ENCODE assay signal across 19 cellular contexts in the genomic region with DNA sequence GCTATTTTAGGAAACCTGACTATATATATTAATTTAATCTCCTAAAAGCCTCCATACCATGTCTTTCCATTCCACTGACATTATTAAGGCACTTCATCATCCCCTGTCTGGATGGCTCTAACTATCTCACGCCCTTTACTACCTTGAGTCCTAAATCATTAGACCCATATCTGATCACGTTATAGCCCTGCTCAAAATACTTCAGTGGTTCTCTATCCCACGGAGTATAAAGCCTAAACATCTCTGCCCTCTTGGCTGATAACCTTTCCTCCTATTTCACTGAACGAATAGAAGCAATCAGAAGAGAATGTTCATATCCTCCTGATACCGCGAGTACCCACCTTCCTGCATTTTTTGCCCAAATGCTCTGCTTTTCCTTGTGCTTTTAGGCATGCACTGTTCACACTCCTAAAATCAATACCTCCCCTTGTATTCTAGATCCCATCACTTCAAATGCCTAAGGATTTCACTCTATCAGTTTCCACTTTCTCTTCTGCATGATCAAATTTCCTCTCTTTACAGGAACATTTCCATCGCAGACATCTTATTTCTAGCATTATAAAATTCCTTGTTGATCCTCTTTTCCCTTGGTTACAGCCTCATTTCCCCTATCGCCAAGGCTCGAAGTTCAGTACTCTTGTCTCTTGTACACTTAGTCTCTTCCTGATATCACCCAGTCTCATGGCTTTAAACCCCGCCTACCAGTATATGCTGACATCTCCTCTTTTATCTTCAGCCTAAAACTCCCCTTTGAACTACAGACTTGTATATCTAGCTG. TPM values are rescaled to one million over a fixed set of nuclear protein-coding genes. Genes with fewer than 3 reads are reported as not detected.
DNase-seq lines count a peak whose midpoint lies in the region; ATAC-seq, FAIRE-seq and TF ChIP-seq lines count a peak whose summit lies in the region.
"Had no signal": no experiment of that assay in that cellular context is flagged by ENCODE, and none has a peak within 500 bp of the region (broad histone marks: within the 10 kb centered on the region; RNA-seq: fewer than 3 reads in every experiment).

No MANE protein-coding gene starts in this region.

- no peaks in the 10 kb centered on the region for H3K9me3 ChIP-seq in Caco-2
- no peaks in the 10 kb centered on the region for H3K9me3 ChIP-seq in Loucy (ENCODE audit: insufficient read depth, low read depth, low read length)
- H3K9me3 ChIP-seq in K562 (replicated peaks; ENCODE audit: control insufficient read depth, insufficient read depth, low read depth, low read length), result no peaks in the 10 kb centered on the region
- H3K9me3 ChIP-seq in neural cell (ENCODE audit: low read length), result no peaks in the 10 kb centered on the region
- H3K9me3 ChIP-seq in adrenal gland (replicated peaks in 1 of 3), result no peaks in the 10 kb centered on the region
- no peaks in the 10 kb centered on the region for H3K9me3 ChIP-seq in Karpas-422 (ENCODE audit: low read length)
- H3K9me3 ChIP-seq: BE2C had no signal

- in situ Hi-C loops in K562 (cut with MboI), result no loop called here

- H2AFZ ChIP-seq in Loucy (ENCODE audit: low read length) (peak overlapping the region; percentile 84), K562 (ENCODE audit: low read depth, low read length) (peak overlapping the region; percentile 34; the same call in 1 of the 2 replicates), neural cell (ENCODE audit: low read depth, low read length) (peak overlapping the region; percentile 25), Karpas-422 (ENCODE audit: low read length) (no peak overlapping the region)

- WGBS in K562 (ENCODE audit: insufficient coverage, low coverage, missing lambda C conversion rate), result 7% methylated on average over 10 of the region's 10 CpGs
- 81 to 86% (median 83%) methylated on average over 10 of the region's 10 CpGs for WGBS in adrenal gland, 4 donors

- TF ChIP-seq POLR2A in K562 (conservative IDR thresholded peaks at IDR 0.05) (no peak), adrenal gland (IDR thresholded peaks at IDR 0.05) (no peak)

- no peak overlapping the region for H3K9ac ChIP-seq in Loucy (ENCODE audit: low read depth, low read length, poor library complexity, severe bottlenecking)
- no peak overlapping the region for H3K9ac ChIP-seq in K562 (ENCODE audit: insufficient read depth in 1 of 2, low read depth in 2 of 2, low read length in 2 of 2)
- no peak overlapping the region for H3K9ac ChIP-seq in neural cell (ENCODE audit: low read length)
- no peak overlapping the region for H3K9ac ChIP-seq in Karpas-422 (ENCODE audit: low read length)

- H3K27me3 ChIP-seq in Caco-2 (replicated peaks; ENCODE audit: control insufficient read depth, insufficient read depth, low read length), result no peaks in the 10 kb centered on the region
- H3K27me3 ChIP-seq in Loucy (ENCODE audit: insufficient read depth, low read length, poor library complexity, severe bottlenecking), result no peaks in the 10 kb centered on the region
- H3K27me3 ChIP-seq in K562 (ENCODE audit: control insufficient read depth in 2 of 2, insufficient read depth in 2 of 2, low read length in 2 of 2), result peaks cover 0 to 6% of the 10 kb centered on the region in 2 experiments; a peak in 4 of 5 replicates
- H3K27me3 ChIP-seq in neural cell (ENCODE audit: insufficient read depth, low read depth, low read length), result peaks cover 2% of the 10 kb centered on the region
- H3K27me3 ChIP-seq in adrenal gland, result no peaks in the 10 kb centered on the region
- 0 out of 2 replicates have a peak, but pooled peaks cover 3% of the 10 kb centered on the region for H3K27me3 ChIP-seq in Karpas-422 (ENCODE audit: low read length)

- H4K20me1 ChIP-seq in Loucy (ENCODE audit: insufficient read depth, low read length, poor library complexity, severe bottlenecking) (no peaks in the 10 kb centered on the region), K562 (replicated peaks; ENCODE audit: control insufficient read depth, insufficient read depth, low read length) (no peaks in the 10 kb centered on the region), neural cell (ENCODE audit: insufficient read depth) (no peaks in the 10 kb centered on the region), Karpas-422 (ENCODE audit: insufficient read depth, low read depth, low read length) (no peaks in the 10 kb centered on the region)

- TF ChIP-seq CTCF in Caco-2 (IDR thresholded peaks at IDR 0.05; ENCODE audit: insufficient read depth in 1 of 2, low read depth in 1 of 2, low read length in 1 of 2, severe bottlenecking in 1 of 2, unreplicated experiment in 1 of 2) (no peak), Loucy (conservative IDR thresholded peaks at IDR 0.05; ENCODE audit: low read length) (no peak), K562 (IDR thresholded peaks at IDR 0.05 in 2 of 3, conservative IDR thresholded peaks at IDR 0.05 in 1 of 3; ENCODE audit: insufficient read depth in 2 of 3, low read depth in 1 of 3, low read length in 3 of 3) (no peak), neural cell (IDR thresholded peaks at IDR 0.05; ENCODE audit: poor library complexity, severe bottlenecking) (no peak), adrenal gland (IDR thresholded peaks at IDR 0.05) (no peak)

- no peak for FAIRE-seq in K562 (lab: Jason Lieb, UNC)
- FAIRE-seq: A204.1, GM18507 had no signal

- CTCF ChIA-PET in Caco-2 (lab: Charles Lee), result no interaction called here
- CTCF ChIA-PET in K562 (lab: Yijun Ruan, JAX; ENCODE audit: low intra/inter-chr PET ratio), result no interaction called here

- H3K9me2 ChIP-seq in Loucy (replicated peaks; ENCODE audit: low read depth, low read length) (no peaks in the 10 kb centered on the region), neural cell (ENCODE audit: insufficient read depth, low read length) (no peaks in the 10 kb centered on the region), Karpas-422 (replicated peaks; ENCODE audit: insufficient read depth, low read length) (no peaks in the 10 kb centered on the region)

- no TSS peak for BruUV-seq in Caco-2 (replicated peaks; lab: Mats Ljungman, UMichigan)
- BruUV-seq in K562 (replicated peaks; lab: Mats Ljungman, UMichigan), result no TSS peak

- TF ChIP-seq RAD21 in K562 (CRISPR knock-in tag; conservative IDR thresholded peaks at IDR 0.05 in 1 of 2, IDR thresholded peaks at IDR 0.05 in 1 of 2) (no peak), neural cell (conservative IDR thresholded peaks at IDR 0.05) (no peak)

- H3K36me3 ChIP-seq in Caco-2 (ENCODE audit: control insufficient read depth, insufficient read depth, low read length) (no peaks in the 10 kb centered on the region), Loucy (ENCODE audit: insufficient read depth, low read length) (no peaks in the 10 kb centered on the region), K562 (ENCODE audit: control insufficient read depth, insufficient read depth, low read length) (no peaks in the 10 kb centered on the region), neural cell (ENCODE audit: insufficient read depth, low read length) (no peaks in the 10 kb centered on the region), adrenal gland (replicated peaks in 1 of 2) (no peaks in the 10 kb centered on the region), Karpas-422 (ENCODE audit: insufficient read depth, low read length) (no peaks in the 10 kb centered on the region)
- H3K36me3 ChIP-seq: BE2C had no signal

- H3K4me2 ChIP-seq in Loucy (ENCODE audit: low read depth, low read length, poor library complexity, severe bottlenecking) (no peak overlapping the region), K562 (ENCODE audit: insufficient read depth, low read length) (peak overlapping the region; percentile 18; the same call in 1 of the 2 replicates), neural cell (ENCODE audit: low read length) (no peak overlapping the region), Karpas-422 (ENCODE audit: low read depth, low read length, poor library complexity, severe bottlenecking) (no peak overlapping the region)

- H3K9me1 ChIP-seq in K562 (ENCODE audit: control insufficient read depth, insufficient read depth, low read length), result no peaks in the 10 kb centered on the region

- H3K27ac ChIP-seq in K562 (ENCODE audit: extremely low read depth, low read depth, low read length) (no peak overlapping the region), neural cell (ENCODE audit: low read length) (no peak overlapping the region), adrenal gland (no peak overlapping the region), Karpas-422 (ENCODE audit: low read length) (no peak overlapping the region)

- H3K9me3 Mint-ChIP-seq in Caco-2 (ENCODE audit: unreplicated experiment), result no peaks in the 10 kb centered on the region

- H3K4me3 Mint-ChIP-seq in Caco-2 (ENCODE audit: unreplicated experiment), result peak overlapping the region; percentile 52

- peak overlapping the region; percentile 1 for H3K27ac Mint-ChIP-seq in Caco-2 (ENCODE audit: unreplicated experiment)

- H3K27me3 Mint-ChIP-seq in Caco-2 (ENCODE audit: insufficient read depth, unreplicated experiment), result no peaks in the 10 kb centered on the region

- TF ChIP-seq EP300 in K562 (IDR thresholded peaks at IDR 0.05; ENCODE audit: low read length), result no peak
- no peak for TF ChIP-seq EP300 in neural cell (conservative IDR thresholded peaks at IDR 0.05; ENCODE audit: poor library complexity, severe bottlenecking)

- H3K4me3 ChIP-seq in Caco-2 (ENCODE audit: low read depth, low read length), result no peak overlapping the region
- no peak overlapping the region for H3K4me3 ChIP-seq in Loucy (ENCODE audit: low read length, poor library complexity, severe bottlenecking)
- H3K4me3 ChIP-seq in K562, result no peak overlapping the region
- H3K4me3 ChIP-seq in neural cell (ENCODE audit: low read length), result no peak overlapping the region
- H3K4me3 ChIP-seq in adrenal gland, result no peak overlapping the region
- H3K4me3 ChIP-seq in Karpas-422 (ENCODE audit: low read length), result no peak overlapping the region

- POLR2A ChIA-PET in Caco-2 (lab: Charles Lee) (no interaction called here), K562 (lab: Yijun Ruan, JAX) (no interaction called here)

- H3F3A ChIP-seq in Loucy (ENCODE audit: low read depth), result no peaks in the 10 kb centered on the region
- H3F3A ChIP-seq in neural cell (ENCODE audit: insufficient read depth, low read length, poor library complexity, severe bottlenecking), result no peaks in the 10 kb centered on the region

- H3K4me1 ChIP-seq in Caco-2 (peaks cover 38% of the 10 kb centered on the region), Loucy (ENCODE audit: insufficient read depth, low read length, poor library complexity, severe bottlenecking) (peaks cover 14% of the 10 kb centered on the region), K562 (replicated peaks in 1 of 2; ENCODE audit: control insufficient read depth in 2 of 2, insufficient read depth in 2 of 2, low read length in 2 of 2) (peaks cover 10 to 15% of the 10 kb centered on the region in 2 experiments), adrenal gland (replicated peaks in 1 of 2) (peaks cover 3% of the 10 kb centered on the region in 2 donors), Karpas-422 (ENCODE audit: low read length) (peaks cover 4% of the 10 kb centered on the region)
- H3K4me1 ChIP-seq: BE2C had no signal

- H3K36me3 Mint-ChIP-seq in Caco-2 (ENCODE audit: insufficient read depth, unreplicated experiment), result peaks cover 10% of the 10 kb centered on the region

- peaks cover 47% of the 10 kb centered on the region for H3K4me1 Mint-ChIP-seq in Caco-2 (ENCODE audit: low read depth, unreplicated experiment)

- ATAC-seq in K562 (no peak), left lobe of liver (no peak)

- DNase-seq in Caco-2, result no peak
- no peak for DNase-seq in K562 (ENCODE audit: extremely low read depth in 1 of 4, low spot score in 3 of 4)
- DNase-seq in activated T-cell treated with anti-CD3 and anti-CD28 coated beads, Interleukin-2, amount 50 U/mL, for 48 hours, result no peak
- no peak for DNase-seq in adrenal gland
- DNase-seq in Karpas-422, result no peak
- no peak for DNase-seq in left lobe of liver (ENCODE audit: low spot score)
- DNase-seq: BE2C, GDM1, KBM-7, NCI-H1105 treated with DMSO at 0.1 percent for 48 hours, NCI-H1694, NCI-H2081, NCI-H2171 treated with DMSO at 0.1 percent for 48 hours, NCI-H526, Right ventricle myocardium superior had no signal

- intact Hi-C loops in Caco-2 (cut with micrococcal nuclease; ENCODE audit: unreplicated experiment), result no loop called here
- intact Hi-C loops in K562 (cut with micrococcal nuclease), result no loop called here
- intact Hi-C loops in adrenal gland (cut with DNase I), result no loop called here

- no peaks in the 10 kb centered on the region for H3K79me2 ChIP-seq in Loucy (ENCODE audit: insufficient read depth, low read length)
- no peaks in the 10 kb centered on the region for H3K79me2 ChIP-seq in K562 (ENCODE audit: control insufficient read depth, insufficient read depth, low read length)
- H3K79me2 ChIP-seq in neural cell (replicated peaks; ENCODE audit: insufficient read depth, low read length), result no peaks in the 10 kb centered on the region
- no peaks in the 10 kb centered on the region for H3K79me2 ChIP-seq in Karpas-422 (ENCODE audit: low read length)

RNA-seq across cellular contexts. Expression of gene BIRC3, which starts 45.0 kb away (rescaled TPM):
- total RNA-seq in Caco-2 (2022), result 1.4 and 2.2 TPM in 2 replicates
- 0.09 and 0.16 TPM in 2 replicates for total RNA-seq in K562 (2011; cell fraction: chromatin; rRNA removed; ENCODE audit: low replicate concordance)
- total RNA-seq in K562 (2011; cell fraction: nucleolus; rRNA removed), result not detected in 2 replicates
- 0.07 and 0.15 TPM in 2 replicates for total RNA-seq in K562 (2011; cell fraction: nucleoplasm; rRNA removed)
- 0.16 and 0.18 TPM in 2 replicates for total RNA-seq in K562 (2014; rRNA removed)
- total RNA-seq in K562 (2014; rRNA removed; fragmentation: Illumina TruSeq; extraction: Trizol), result 0.25 and 0.26 TPM in 2 replicates
- 0.11 and 0.19 TPM in 2 replicates for total RNA-seq in K562 (2015; rRNA removed; fragmentation: Illumina TruSeq; extraction: Trizol)
- 0.42 and 0.58 TPM in 2 replicates for total RNA-seq in K562 (2021)
- 0.16 and 0.20 TPM in 2 replicates for polyA plus RNA-seq in K562 (2011; rRNA removed)
- polyA plus RNA-seq in K562 (2011; cell fraction: cytosol; rRNA removed), result 0.04 TPM in 1 of 2 replicates, not detected in the other
- 0.04 and 0.10 TPM in 2 replicates for polyA plus RNA-seq in K562 (2011; cell fraction: nucleus; rRNA removed)
- polyA plus RNA-seq in K562 (2012), result 0.18 and 0.54 TPM in 2 replicates
- polyA plus RNA-seq in K562 (2014; fragmentation: Illumina TruSeq; extraction: Trizol), result 0.21 and 0.27 TPM in 2 replicates
- under 1 TPM; 0.08 to 0.11 TPM for polyA plus RNA-seq in K562 (2014; fragmentation: Nextera tagmentation; extraction: Ambion mirVana)
- polyA plus RNA-seq in K562 (2014; rRNA removed), result 0.13 and 2.3 TPM in 2 replicates
- polyA minus RNA-seq in K562 (2011; rRNA and poly(A)+ RNA removed), result 0.07 and 0.12 TPM in 2 replicates
- not detected in 2 replicates for polyA minus RNA-seq in K562 (2011; cell fraction: cytosol; rRNA and poly(A)+ RNA removed)
- 0.22 and 0.27 TPM in 2 replicates for polyA minus RNA-seq in K562 (2011; cell fraction: nucleus; rRNA and poly(A)+ RNA removed)
- polyA plus RNA-seq in neural cell, result not detected in 2 replicates
- polyA minus RNA-seq in neural cell, result under 0.01 TPM in 1 of 2 replicates, not detected in the other
- 1 to 10 TPM in 7 of 8 donors, under 1 TPM in 1; 0.48 to 8.6 (median 2.8) TPM for total RNA-seq in adrenal gland
- 1 to 10 TPM; 2.9 to 7.6 (median 3.9) TPM for polyA plus RNA-seq in adrenal gland
- total RNA-seq in Karpas-422 (2014; rRNA removed; shearing (Covaris generic); ENCODE audit: low replicate concordance), result 0.47 and 0.52 TPM in 2 replicates
- total RNA-seq in left lobe of liver, result 2.1 TPM
